ENCODE assay signal across 18 cellular contexts in the genomic region with DNA sequence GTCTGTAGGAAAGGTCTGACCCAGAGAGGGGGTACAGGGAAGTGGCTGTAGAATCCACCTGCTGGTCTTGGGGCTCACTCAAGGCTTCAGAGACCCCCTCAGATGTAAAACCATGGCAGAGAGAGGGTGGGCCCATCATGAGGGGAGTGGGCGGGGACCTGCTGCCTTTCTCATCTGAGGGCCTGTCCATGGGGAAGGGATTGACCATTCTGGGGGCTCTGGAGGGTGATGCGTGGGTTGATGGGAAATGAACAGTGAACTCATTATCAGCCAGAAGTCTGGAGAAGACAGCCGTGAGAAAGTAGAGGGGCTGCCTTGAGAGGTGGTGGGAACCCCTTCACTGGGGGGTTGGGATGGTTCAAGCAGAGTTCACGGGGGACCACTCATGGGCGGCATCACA.
DNase-seq lines count a peak whose midpoint lies in the region; ATAC-seq and TF ChIP-seq lines count a peak whose summit lies in the region.
"Had no signal": no experiment of that assay in that cellular context is flagged by ENCODE, and none has a peak within 500 bp of the region (broad histone marks: within the 10 kb centered on the region; RNA-seq: fewer than 3 reads in every experiment).

No MANE protein-coding gene starts in this region.

- H3K4me1 Mint-ChIP-seq in osteocyte (ENCODE audit: unreplicated experiment): peaks cover 12% of the 10 kb centered on the region
- H3K4me1 Mint-ChIP-seq: GM23338 had no signal

- DNase-seq in activated CD8-positive, alpha-beta memory T cell treated with anti-CD3 and anti-CD28 coated beads, Interleukin-2, amount 50 U/mL, for 48 hours: peak; percentile 22
- peak; percentile 8 for DNase-seq in left lobe of liver (ENCODE audit: low spot score)
- peak; percentile 49 for DNase-seq in osteocyte (ENCODE audit: extremely low spot score, unreplicated experiment)
- no peak for DNase-seq in upper lobe of left lung
- DNase-seq in AG20443 (ENCODE audit: low spot score): no peak
- no peak for DNase-seq in sciatic nerve (ENCODE audit: low spot score)
- DNase-seq: ACHN; AML-193; CD4-positive, alpha-beta T cell; DMS153; DMS79; GDM1; HFFc6; IMR-90 had no signal

- no peak overlapping the region for H3K27ac Mint-ChIP-seq in osteocyte (ENCODE audit: unreplicated experiment)
- H3K27ac Mint-ChIP-seq: CD4-positive, alpha-beta T cell; GM23338; HFFc6 had no signal

- H3K27me3 ChIP-seq in upper lobe of left lung: no peaks in the 10 kb centered on the region

- TF ChIP-seq CTCF in osteocyte (IDR thresholded peaks at IDR 0.05) (no peak), upper lobe of left lung (IDR thresholded peaks at IDR 0.05) (no peak)

- peaks cover 0 to 13% (median 8%) of the 10 kb centered on the region in 4 donors for H3K36me3 ChIP-seq in upper lobe of left lung

- no peak for ATAC-seq in left lobe of liver
- no peak for ATAC-seq in upper lobe of left lung (ENCODE audit: low FRiP score in 2 of 2)
- ATAC-seq in sciatic nerve: no peak
- ATAC-seq: GM23338, HCT116 had no signal

- no peak overlapping the region for H3K4me3 ChIP-seq in upper lobe of left lung
- H3K4me3 ChIP-seq: GM23338 had no signal

- H3K9me3 Mint-ChIP-seq in osteocyte (ENCODE audit: unreplicated experiment): peaks cover 6% of the 10 kb centered on the region

- no peak overlapping the region for H3K4me3 Mint-ChIP-seq in osteocyte (ENCODE audit: unreplicated experiment)
- H3K4me3 Mint-ChIP-seq: CD4-positive, alpha-beta T cell; GM23338; HFFc6 had no signal

- H3K36me3 Mint-ChIP-seq in osteocyte (ENCODE audit: unreplicated experiment): peaks cover 9% of the 10 kb centered on the region

- H3K27ac ChIP-seq in upper lobe of left lung: no peak overlapping the region
- H3K27ac ChIP-seq: C4-2B had no signal

- no peak for TF ChIP-seq EP300 in upper lobe of left lung (IDR thresholded peaks at IDR 0.05)

- no peak for TF ChIP-seq POLR2A in upper lobe of left lung (IDR thresholded peaks at IDR 0.05)

- peaks cover 0 to 10% (median 6%) of the 10 kb centered on the region in 4 donors for H3K9me3 ChIP-seq in upper lobe of left lung

- no peaks in the 10 kb centered on the region for H3K27me3 Mint-ChIP-seq in osteocyte (ENCODE audit: unreplicated experiment)
- H3K27me3 Mint-ChIP-seq: CD4-positive, alpha-beta T cell had no signal

- H3K4me1 ChIP-seq in upper lobe of left lung: peaks cover 0 to 15% (median 13%) of the 10 kb centered on the region in 4 donors
- H3K4me1 ChIP-seq: Caco-2 had no signal

- 94% methylated on average over 5 of the region's 5 CpGs for WGBS in upper lobe of left lung, 2 donors

- intact Hi-C loops in sciatic nerve (cut with DNase I): no loop called here

Comparison
In these comparisons a context has a peak if more than half of its experiments do, and no peak if none do; other contexts are left out.
1. DNase-seq: peak in activated CD8-positive, alpha-beta memory T cell treated with anti-CD3 and anti-CD28 coated beads, Interleukin-2, amount 50 U/mL, for 48 hours (single experiment), left lobe of liver (single experiment) and osteocyte (single experiment); none in upper lobe of left lung (0 of 2), AG20443 (single experiment) and sciatic nerve (single experiment).